ENCODE assay signal across 25 cellular contexts in genomic region chr11:20566591-20567434, GRCh38. TPM values are rescaled to one million over a fixed set of nuclear protein-coding genes. Genes with fewer than 3 reads are reported as not detected.
DNase-seq lines count a peak whose midpoint lies in the region; FAIRE-seq and TF ChIP-seq lines count a peak whose summit lies in the region.
"Had no signal": no experiment of that assay in that cellular context is flagged by ENCODE, and none has a peak within 500 bp of the region (broad histone marks: within the 10 kb centered on the region; RNA-seq: fewer than 3 reads in every experiment).

No MANE protein-coding gene starts in this region.

- H2AFZ ChIP-seq in mammary epithelial cell (ENCODE audit: low read depth, low read length) = peak overlapping the region; percentile 86
- peak overlapping the region; percentile 5 for H2AFZ ChIP-seq in keratinocyte (ENCODE audit: control insufficient read depth, low read length)
- H2AFZ ChIP-seq: GM23338 had no signal

- H3K9me3 ChIP-seq in mammary epithelial cell (replicated peaks; ENCODE audit: insufficient read depth, low read length) = no peaks in the 10 kb centered on the region
- H3K9me3 ChIP-seq in keratinocyte (ENCODE audit: control insufficient read depth, low read depth, low read length) = no peaks in the 10 kb centered on the region
- H3K9me3 ChIP-seq: BE2C, Caco-2, MG63, Peyer's patch had no signal

- H3K36me3 ChIP-seq in mammary epithelial cell (ENCODE audit: insufficient read depth, low read length) = no peaks in the 10 kb centered on the region
- no peaks in the 10 kb centered on the region for H3K36me3 ChIP-seq in keratinocyte (ENCODE audit: control insufficient read depth in 2 of 2, extremely low read depth in 1 of 2, insufficient read depth in 2 of 2, low read length in 2 of 2)
- H3K36me3 ChIP-seq: BE2C, MG63, Peyer's patch had no signal

- POLR2A ChIA-PET in activated CD4-positive, alpha-beta memory T cell treated with anti-CD3 and anti-CD28 coated beads, Interleukin-2, amount 10 ng/mL, durations not matched to agents 7 days and 5 days (lab: Charles Lee) = no interaction called here

- no peaks in the 10 kb centered on the region for H3K9me1 ChIP-seq in keratinocyte (ENCODE audit: control insufficient read depth, extremely low read depth, insufficient read depth, low read length)

- peak overlapping the region; percentile 77 for H3K27ac ChIP-seq in mammary epithelial cell (ENCODE audit: insufficient read depth, low read depth, low read length)
- peak overlapping the region; percentile 20 for H3K27ac ChIP-seq in keratinocyte (ENCODE audit: control insufficient read depth, insufficient read depth, low read length)
- H3K27ac ChIP-seq: HL-60, Peyer's patch had no signal

- no peaks in the 10 kb centered on the region for H3K79me2 ChIP-seq in mammary epithelial cell (ENCODE audit: insufficient read depth, low read length)
- H3K79me2 ChIP-seq in keratinocyte (ENCODE audit: control insufficient read depth, insufficient read depth, low read length) = no peaks in the 10 kb centered on the region

- H3K9me3 Mint-ChIP-seq in Calu3 (ENCODE audit: low read depth, unreplicated experiment) = no peaks in the 10 kb centered on the region
- H3K9me3 Mint-ChIP-seq in activated CD4-positive, alpha-beta memory T cell treated with anti-CD3 and anti-CD28 coated beads, Interleukin-2, amount 10 ng/mL, durations not matched to agents 7 days and 5 days = no peaks in the 10 kb centered on the region
- H3K9me3 Mint-ChIP-seq: GM23338 had no signal

- no peaks in the 10 kb centered on the region for H3K27me3 ChIP-seq in mammary epithelial cell (ENCODE audit: insufficient read depth, low read length)
- no peaks in the 10 kb centered on the region for H3K27me3 ChIP-seq in keratinocyte (ENCODE audit: control insufficient read depth, extremely low read depth, insufficient read depth, low read length)
- H3K27me3 ChIP-seq: BE2C, MG63, Peyer's patch had no signal

- no peaks in the 10 kb centered on the region for H4K20me1 ChIP-seq in mammary epithelial cell (ENCODE audit: insufficient read depth, low read length)
- no peaks in the 10 kb centered on the region for H4K20me1 ChIP-seq in keratinocyte (ENCODE audit: control insufficient read depth, extremely low read depth, insufficient read depth, low read length)

- DNase-seq in NCI-H2196 (lab: John Stamatoyannopoulos, UW; ENCODE audit: unreplicated experiment) (peak; percentile 5), NCI-H2196 treated with DMSO at 0.1 percent for 48 hours (lab: John Stamatoyannopoulos, UW; ENCODE audit: unreplicated experiment) (no peak), HPDE6-E6E7 (ENCODE audit: extremely low spot score) (peak; percentile 21), mammary epithelial cell (peak; percentile 87), keratinocyte (ENCODE audit: low read depth, low spot score) (peak; percentile 19), Calu3 (no peak)
- DNase-seq in activated naive CD4-positive, alpha-beta T cell treated with anti-CD3 and anti-CD28 coated beads, Interleukin-2, amount 50 U/mL, for 16 hours = no peak
- no peak for DNase-seq in activated CD4-positive, alpha-beta memory T cell treated with anti-CD3 and anti-CD28 coated beads, Interleukin-2, amount 10 ng/mL, durations not matched to agents 7 days and 5 days
- DNase-seq: BE2C; Caco-2; CD4-positive, CD25-positive, alpha-beta regulatory T cell; DMS79; IMR-90; MG63; NCI-H1048; NCI-H1436; NCI-H2081 treated with DMSO at 0.1 percent for 48 hours; NCI-H345; NCI-H526; Peyer's patch; SHP77 treated with DMSO at 0.1 percent for 48 hours had no signal

- H3K9ac ChIP-seq in mammary epithelial cell (ENCODE audit: insufficient read depth, low read length) (peak overlapping the region; percentile 19), keratinocyte (ENCODE audit: control insufficient read depth, extremely low read depth, insufficient read depth, low read length) (no peak overlapping the region)

- H3K4me1 ChIP-seq in mammary epithelial cell (ENCODE audit: insufficient read depth, low read length) (peaks cover 21% of the 10 kb centered on the region), keratinocyte (ENCODE audit: control insufficient read depth, extremely low read depth, insufficient read depth, low read length) (peaks cover 6% of the 10 kb centered on the region)
- H3K4me1 ChIP-seq: BE2C, Caco-2, Peyer's patch had no signal

- H3K4me2 ChIP-seq in mammary epithelial cell (ENCODE audit: insufficient read depth, low read depth, low read length) = peak overlapping the region; percentile 70
- H3K4me2 ChIP-seq in keratinocyte (ENCODE audit: control insufficient read depth, extremely low read depth, insufficient read depth, low read depth, low read length) = peak overlapping the region; percentile 42
- H3K4me2 ChIP-seq: GM23338 had no signal

- H3K4me3 Mint-ChIP-seq in Calu3 (ENCODE audit: low read depth, unreplicated experiment) = no peak overlapping the region
- H3K4me3 Mint-ChIP-seq in activated CD4-positive, alpha-beta memory T cell treated with anti-CD3 and anti-CD28 coated beads, Interleukin-2, amount 10 ng/mL, durations not matched to agents 7 days and 5 days = no peak overlapping the region
- H3K4me3 Mint-ChIP-seq: CD4-positive, CD25-positive, alpha-beta regulatory T cell; GM23338 had no signal

- peak overlapping the region in 1 of 3 experiments; percentile 9 for H3K4me3 ChIP-seq in mammary epithelial cell (replicated peaks in 1 of 3; ENCODE audit: insufficient read depth in 1 of 3, low read depth in 2 of 3, low read length in 3 of 3)
- no peak overlapping the region for H3K4me3 ChIP-seq in keratinocyte (ENCODE audit: control insufficient read depth in 2 of 3, extremely low read depth in 1 of 3, insufficient read depth in 2 of 3, low read depth in 1 of 3, low read length in 3 of 3)
- H3K4me3 ChIP-seq: GM23338, MG63, Peyer's patch had no signal

- dilution Hi-C loops in mammary epithelial cell (cut with HindIII; ENCODE audit: low sequenced_read_pairs) (no loop called here), keratinocyte (cut with MboI; ENCODE audit: extremely low pct_ligation_motif_present, low sequenced_read_pairs) (no loop called here)

- intact Hi-C loops in mammary epithelial cell (cut with micrococcal nuclease) = loop anchor here (5.0 kb wide), 1 partner anchor 85 kb away; no protein-coding TSS in a partner anchor
- intact Hi-C loops in Calu3 (cut with micrococcal nuclease; ENCODE audit: unreplicated experiment) = no loop called here

- no peak for TF ChIP-seq CTCF in mammary epithelial cell (conservative IDR thresholded peaks at IDR 0.05 in 1 of 2, IDR thresholded peaks at IDR 0.05 in 1 of 2; ENCODE audit: extremely low read depth in 1 of 2, insufficient read depth in 1 of 2, low read depth in 1 of 2, low read length in 2 of 2)
- no peak for TF ChIP-seq CTCF in keratinocyte (optimal IDR thresholded peaks at IDR 0.05 in 1 of 3, IDR thresholded peaks at IDR 0.05 in 1 of 3, conservative IDR thresholded peaks at IDR 0.05 in 1 of 3; ENCODE audit: extremely low read depth in 1 of 3, insufficient read depth in 2 of 3, low read length in 3 of 3)
- TF ChIP-seq CTCF in Calu3 (IDR thresholded peaks at IDR 0.05; ENCODE audit: unreplicated experiment) = no peak

- no peak for FAIRE-seq in keratinocyte (lab: Jason Lieb, UNC)
- FAIRE-seq: A204.1, HTR-8/SVneo had no signal

- peaks cover 20% of the 10 kb centered on the region for H3K27me3 Mint-ChIP-seq in Calu3 (ENCODE audit: unreplicated experiment)
- H3K27me3 Mint-ChIP-seq in activated CD4-positive, alpha-beta memory T cell treated with anti-CD3 and anti-CD28 coated beads, Interleukin-2, amount 10 ng/mL, durations not matched to agents 7 days and 5 days = peaks cover 3% of the 10 kb centered on the region
- H3K27me3 Mint-ChIP-seq: CD4-positive, CD25-positive, alpha-beta regulatory T cell had no signal

- H3K27ac Mint-ChIP-seq in Calu3 (ENCODE audit: unreplicated experiment) = no peak overlapping the region
- H3K27ac Mint-ChIP-seq in activated CD4-positive, alpha-beta memory T cell treated with anti-CD3 and anti-CD28 coated beads, Interleukin-2, amount 10 ng/mL, durations not matched to agents 7 days and 5 days = no peak overlapping the region
- H3K27ac Mint-ChIP-seq: CD4-positive, CD25-positive, alpha-beta regulatory T cell; GM23338 had no signal

- TSS peak; percentile 42 for BruUV-seq in mammary epithelial cell (replicated peaks; lab: Mats Ljungman, UMichigan)
- BruUV-seq in Calu3 (replicated peaks; lab: Mats Ljungman, UMichigan) = no TSS peak

- in situ Hi-C loops in mammary epithelial cell (cut with MboI; ENCODE audit: low sequenced_read_pairs in 2 of 2) = no loop called here

- 13% methylated on average over 5 of the region's 5 CpGs for WGBS in mammary epithelial cell (ENCODE audit: low coverage, missing lambda C conversion rate)

- no peaks in the 10 kb centered on the region for H3K4me1 Mint-ChIP-seq in Calu3 (ENCODE audit: low read depth, unreplicated experiment)
- H3K4me1 Mint-ChIP-seq in activated CD4-positive, alpha-beta memory T cell treated with anti-CD3 and anti-CD28 coated beads, Interleukin-2, amount 10 ng/mL, durations not matched to agents 7 days and 5 days = no peaks in the 10 kb centered on the region
- H3K4me1 Mint-ChIP-seq: CD4-positive, CD25-positive, alpha-beta regulatory T cell; GM23338 had no signal

- no peaks in the 10 kb centered on the region for H3K36me3 Mint-ChIP-seq in Calu3 (ENCODE audit: insufficient read depth, unreplicated experiment)
- no peaks in the 10 kb centered on the region for H3K36me3 Mint-ChIP-seq in activated CD4-positive, alpha-beta memory T cell treated with anti-CD3 and anti-CD28 coated beads, Interleukin-2, amount 10 ng/mL, durations not matched to agents 7 days and 5 days (ENCODE audit: low read depth)
- H3K36me3 Mint-ChIP-seq: CD4-positive, CD25-positive, alpha-beta regulatory T cell had no signal

- CTCF ChIA-PET in mammary epithelial cell (lab: Charles Lee; ENCODE audit: low non-redundant PET) (no interaction called here), Calu3 (lab: Charles Lee) (interaction anchor here (0.6 kb wide), 1 partner anchor 30 kb away, joined by 4 read pairs; no protein-coding TSS in a partner anchor)
- CTCF ChIA-PET in activated CD4-positive, alpha-beta memory T cell treated with anti-CD3 and anti-CD28 coated beads, Interleukin-2, amount 10 ng/mL, durations not matched to agents 7 days and 5 days (lab: Charles Lee) = no interaction called here

RNA-seq across cellular contexts. Expression of gene SLC6A5, which starts 32.6 kb away (rescaled TPM):
- total RNA-seq in mammary epithelial cell (under 1 TPM in 1 of 2 donors, not detected in 1; under 0.01 TPM), Calu3 (2022) (not detected in 2 replicates)
- polyA plus RNA-seq in mammary epithelial cell (not detected), keratinocyte (not detected in 3 replicates)
- polyA minus RNA-seq in mammary epithelial cell (not detected), keratinocyte (not detected in 3 replicates)
- not detected for polyA plus RNA-seq in keratinocyte (2011; ENCODE audit: low read depth)
- 0.06 TPM in 1 of 2 replicates, not detected in the other for polyA plus RNA-seq in keratinocyte (2011; cell fraction: cytosol; rRNA removed)
- polyA plus RNA-seq in keratinocyte (2011; cell fraction: nucleus; rRNA removed) = 0.14 TPM in 1 of 2 replicates, not detected in the other
- not detected in 2 replicates for polyA plus RNA-seq in keratinocyte (2012; ENCODE audit: low replicate concordance)
- polyA minus RNA-seq in keratinocyte (2011; cell fraction: cytosol; rRNA and poly(A)+ RNA removed) = not detected
- polyA minus RNA-seq in keratinocyte (2011; cell fraction: nucleus; rRNA and poly(A)+ RNA removed) = not detected in 2 replicates
- total RNA-seq in activated CD4-positive, alpha-beta memory T cell treated with anti-CD3 and anti-CD28 coated beads, Interleukin-2, amount 10 ng/mL, durations not matched to agents 7 days and 5 days = not detected
- total RNA-seq: Caco-2; CD4-positive, CD25-positive, alpha-beta regulatory T cell; GM23338; IMR-90; Peyer's patch had no signal
- polyA plus RNA-seq: CD4-positive, CD25-positive, alpha-beta regulatory T cell; GM23338; IMR-90 had no signal

Comparison
In these comparisons a context has a peak if more than half of its experiments do, and no peak if none do; other contexts are left out.
1. DNase-seq: peak in NCI-H2196 (single experiment), HPDE6-E6E7 (single experiment), mammary epithelial cell (single experiment) and keratinocyte (single experiment); none in NCI-H2196 treated with DMSO at 0.1 percent for 48 hours (single experiment), activated naive CD4-positive, alpha-beta T cell treated with anti-CD3 and anti-CD28 coated beads, Interleukin-2, amount 50 U/mL, for 16 hours (single experiment), Calu3 (single experiment) and activated CD4-positive, alpha-beta memory T cell treated with anti-CD3 and anti-CD28 coated beads, Interleukin-2, amount 10 ng/mL, durations not matched to agents 7 days and 5 days (single experiment).